In genomic region chr11:34978236-34979191, GRCh38 we compare ENCODE assay signal across 20 cellular contexts.
A peak's percentile ranks its signal among the peaks of the same experiment; 100 is the strongest.
DNase-seq lines count a peak whose midpoint lies in the region; ATAC-seq and TF ChIP-seq lines count a peak whose summit lies in the region.
"Had no signal": no experiment of that assay in that cellular context is flagged by ENCODE, and none has a peak within 500 bp of the region (broad histone marks: within the 10 kb centered on the region; RNA-seq: fewer than 3 reads in every experiment).

No MANE protein-coding gene starts in this region.

- no peak for TF ChIP-seq CTCF in cardiac muscle cell (IDR thresholded peaks at IDR 0.05; ENCODE audit: low read depth, low read length)
- TF ChIP-seq CTCF in VCaP (conservative IDR thresholded peaks at IDR 0.05), result no peak
- no peak for TF ChIP-seq CTCF in vagina (IDR thresholded peaks at IDR 0.05)
- no peak for TF ChIP-seq CTCF in left ventricle myocardium inferior (IDR thresholded peaks at IDR 0.05; ENCODE audit: borderline replicate concordance)

- peak; percentile 6 to 17 for DNase-seq in cardiac muscle cell (ENCODE audit: low read depth in 1 of 2, low spot score in 1 of 2)
- DNase-seq in Right ventricle myocardium superior, result no peak
- peak; percentile 70 for DNase-seq in islet precursor cell
- no peak for DNase-seq in vagina (ENCODE audit: extremely low spot score in 2 of 2)
- no peak for DNase-seq in superior temporal gyrus (ENCODE audit: extremely low spot score)
- no peak for DNase-seq in left ventricle myocardium inferior
- no peak for DNase-seq in naive thymus-derived CD4-positive, alpha-beta T cell
- DNase-seq: activated CD8-positive, alpha-beta T cell treated with anti-CD3 and anti-CD28 coated beads, Interleukin-2, amount 10 ng/mL, durations not matched to agents 7 days and 5 days; activated gamma-delta T cell; caudate nucleus; DMS53; hypothalamus; lower lobe of right lung; NCI-H2029 treated with DMSO at 0.1 percent for 48 hours; NCI-H774; ovary; testis had no signal

- peaks cover 16 to 43% (median 30%) of the 10 kb centered on the region in 7 donors for H3K4me1 Mint-ChIP-seq in naive thymus-derived CD4-positive, alpha-beta T cell

- no peaks in the 10 kb centered on the region for H3K27me3 ChIP-seq in cardiac muscle cell
- no peaks in the 10 kb centered on the region for H3K27me3 ChIP-seq in vagina
- H3K27me3 ChIP-seq in left ventricle myocardium inferior (ENCODE audit: low read depth), result no peaks in the 10 kb centered on the region
- no peaks in the 10 kb centered on the region for H3K27me3 ChIP-seq in naive thymus-derived CD4-positive, alpha-beta T cell (ENCODE audit: control insufficient read depth in 2 of 2, insufficient read depth in 2 of 2, low read length in 2 of 2)
- H3K27me3 ChIP-seq: esophagus muscularis mucosa, ovary, testis had no signal

- peaks cover 40 to 67% (median 53%) of the 10 kb centered on the region in 5 donors for H3K36me3 Mint-ChIP-seq in naive thymus-derived CD4-positive, alpha-beta T cell

- H3K4me3 ChIP-seq in cardiac muscle cell (no peak overlapping the region), vagina (no peak overlapping the region), left ventricle myocardium inferior (no peak overlapping the region)
- no peak overlapping the region for H3K4me3 ChIP-seq in naive thymus-derived CD4-positive, alpha-beta T cell (ENCODE audit: low read length)
- H3K4me3 ChIP-seq: esophagus muscularis mucosa, GM12878, lower lobe of right lung, ovary, testis had no signal

- intact Hi-C loops in Right ventricle myocardium superior (cut with DNase I), result no loop called here
- intact Hi-C loops in vagina (cut with DNase I), result no loop called here
- intact Hi-C loops in left ventricle myocardium inferior (cut with micrococcal nuclease), result no loop called here
- intact Hi-C loops in naive thymus-derived CD4-positive, alpha-beta T cell (cut with micrococcal nuclease), result loop anchor here in 1 of 2 donors (5.0 kb wide), 1 partner anchor 41 kb away; no protein-coding TSS in a partner anchor

- ATAC-seq in Right ventricle myocardium superior (ENCODE audit: poor library complexity), result no peak
- ATAC-seq in naive thymus-derived CD4-positive, alpha-beta T cell, result no peak
- ATAC-seq: activated CD8-positive, alpha-beta T cell treated with anti-CD3 and anti-CD28 coated beads, Interleukin-2, amount 10 ng/mL, durations not matched to agents 7 days and 5 days; GM12878; lower lobe of right lung had no signal

- H3K4me1 ChIP-seq in cardiac muscle cell (ENCODE audit: low read depth) (peaks cover 4% of the 10 kb centered on the region), vagina (peaks cover 27% of the 10 kb centered on the region), left ventricle myocardium inferior (peaks cover 16% of the 10 kb centered on the region)
- no peaks in the 10 kb centered on the region for H3K4me1 ChIP-seq in naive thymus-derived CD4-positive, alpha-beta T cell (ENCODE audit: control insufficient read depth in 2 of 2, insufficient read depth in 2 of 2, low read length in 2 of 2)
- H3K4me1 ChIP-seq: lower lobe of right lung, testis had no signal

- no peaks in the 10 kb centered on the region for H3K9me3 ChIP-seq in cardiac muscle cell (ENCODE audit: low read depth)
- no peaks in the 10 kb centered on the region for H3K9me3 ChIP-seq in vagina
- H3K9me3 ChIP-seq in left ventricle myocardium inferior (replicated peaks), result no peaks in the 10 kb centered on the region
- H3K9me3 ChIP-seq in naive thymus-derived CD4-positive, alpha-beta T cell (ENCODE audit: control insufficient read depth in 2 of 3, low read length in 3 of 3), result no peaks in the 10 kb centered on the region
- H3K9me3 ChIP-seq: esophagus muscularis mucosa, lower lobe of right lung, ovary, testis had no signal

- TF ChIP-seq POLR2A in vagina (IDR thresholded peaks at IDR 0.05), result no peak

- CTCF ChIA-PET in naive thymus-derived CD4-positive, alpha-beta T cell (lab: Charles Lee), result interaction anchor here (1.7 kb wide), 1 partner anchor 10 kb away, joined by 5 read pairs; no protein-coding TSS in a partner anchor

- H3K27ac ChIP-seq in cardiac muscle cell (peak overlapping the region; percentile 19), VCaP (peak overlapping the region; percentile 81), vagina (peak overlapping the region; percentile 46), left ventricle myocardium inferior (replicated peaks) (no peak overlapping the region)
- H3K27ac ChIP-seq in naive thymus-derived CD4-positive, alpha-beta T cell (ENCODE audit: low read depth, low read length), result no peak overlapping the region
- H3K27ac ChIP-seq: lower lobe of right lung, ovary, testis had no signal

- H3K36me3 ChIP-seq in cardiac muscle cell, result peaks cover 16% of the 10 kb centered on the region
- H3K36me3 ChIP-seq in vagina, result no peaks in the 10 kb centered on the region
- peaks cover 10% of the 10 kb centered on the region for H3K36me3 ChIP-seq in left ventricle myocardium inferior
- H3K36me3 ChIP-seq in naive thymus-derived CD4-positive, alpha-beta T cell (ENCODE audit: control insufficient read depth in 2 of 3, insufficient read depth in 3 of 3, low read length in 3 of 3), result peaks cover 0 to 9% (median 0%) of the 10 kb centered on the region in 3 experiments
- H3K36me3 ChIP-seq: ovary had no signal

- peaks cover 0 to 5% (median 2%) of the 10 kb centered on the region in 11 donors for H3K9me3 Mint-ChIP-seq in naive thymus-derived CD4-positive, alpha-beta T cell

- no peaks in the 10 kb centered on the region for H3K27me3 Mint-ChIP-seq in naive thymus-derived CD4-positive, alpha-beta T cell

- peak overlapping the region in 4 of 9 donors; percentile 0 to 40 (median 20) for H3K27ac Mint-ChIP-seq in naive thymus-derived CD4-positive, alpha-beta T cell
- H3K27ac Mint-ChIP-seq: activated CD8-positive, alpha-beta T cell treated with anti-CD3 and anti-CD28 coated beads, Interleukin-2, amount 10 ng/mL, durations not matched to agents 7 days and 5 days had no signal

- POLR2A ChIA-PET in naive thymus-derived CD4-positive, alpha-beta T cell (lab: Charles Lee), result interaction anchor here (1.3 kb wide), 1 partner anchor 10 kb away, joined by 4 read pairs; no protein-coding TSS in a partner anchor

- H3K4me3 Mint-ChIP-seq in naive thymus-derived CD4-positive, alpha-beta T cell, result no peak overlapping the region
- H3K4me3 Mint-ChIP-seq: activated CD8-positive, alpha-beta T cell treated with anti-CD3 and anti-CD28 coated beads, Interleukin-2, amount 10 ng/mL, durations not matched to agents 7 days and 5 days had no signal

Comparison
In these comparisons a context has a peak if more than half of its experiments do, and no peak if none do; other contexts are left out.
1. DNase-seq: peak in cardiac muscle cell (2 of 2) and islet precursor cell (single experiment); none in Right ventricle myocardium superior (single experiment), vagina (0 of 2), superior temporal gyrus (single experiment), left ventricle myocardium inferior (single experiment) and naive thymus-derived CD4-positive, alpha-beta T cell (0 of 9).
2. H3K27ac ChIP-seq: peak in cardiac muscle cell (single experiment), VCaP (single experiment) and vagina (single experiment); none in left ventricle myocardium inferior (single experiment) and naive thymus-derived CD4-positive, alpha-beta T cell (single experiment).